ENCODE assay signal across 1 cellular context in the genomic region with DNA sequence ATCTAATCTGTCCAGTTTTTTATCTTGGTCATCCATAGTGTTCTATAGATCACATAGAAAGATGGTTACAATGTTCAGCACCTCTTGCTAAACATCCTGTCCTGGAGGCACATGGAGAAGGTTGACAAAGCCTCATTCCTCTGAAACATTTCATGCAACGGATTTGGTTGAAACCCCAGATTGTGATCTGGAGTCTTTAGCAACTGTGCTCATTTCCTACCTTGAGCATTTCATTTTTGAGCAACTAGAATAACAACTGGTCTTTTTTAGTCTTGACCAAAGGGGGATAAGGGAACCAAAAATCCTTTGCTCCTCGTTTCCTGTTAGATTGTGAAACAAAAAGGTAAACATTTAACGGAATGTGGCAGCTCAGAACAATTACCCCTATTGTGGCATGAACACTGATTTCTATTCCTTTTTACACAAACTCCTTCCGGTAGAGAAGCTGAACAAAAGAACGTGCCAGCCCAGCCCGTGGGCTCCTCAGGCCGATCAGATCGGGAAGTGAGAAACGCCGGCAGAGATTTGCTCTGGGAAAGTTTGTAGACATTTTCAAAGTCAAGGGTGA.
A peak's percentile ranks its signal among the peaks of the same experiment; 100 is the strongest.
TF ChIP-seq lines count a peak whose summit lies in the region.

No MANE protein-coding gene starts in this region.

TF ChIP-seq in IMR-90, 13 proteins besides CTCF, POLR2A, EP300 and RAD21 (continued from another document):
- no peak for TF ChIP-seq USF2 (IDR thresholded peaks at IDR 0.05; ENCODE audit: low read depth, low read length)
- no peak for TF ChIP-seq MAFK (IDR thresholded peaks at IDR 0.05; ENCODE audit: low read depth, low read length)
- no peak for TF ChIP-seq MXI1 (IDR thresholded peaks at IDR 0.05; ENCODE audit: borderline replicate concordance, low read depth, low read length)
- TF ChIP-seq NFE2L2 (IDR thresholded peaks at IDR 0.05; ENCODE audit: low read depth, low read length): no peak
- TF ChIP-seq CEBPB (IDR thresholded peaks at IDR 0.05; ENCODE audit: low read depth, low read length): peak; percentile 14; the same call in 1 of the 2 replicates
- no peak for TF ChIP-seq ELK1 (IDR thresholded peaks at IDR 0.05; ENCODE audit: borderline replicate concordance, low read depth, low read length)
- no peak for TF ChIP-seq BHLHE40 (IDR thresholded peaks at IDR 0.05; ENCODE audit: low read depth, low read length)
